Comparison of ENCODE assay signal across 15 cellular contexts in the genomic region with DNA sequence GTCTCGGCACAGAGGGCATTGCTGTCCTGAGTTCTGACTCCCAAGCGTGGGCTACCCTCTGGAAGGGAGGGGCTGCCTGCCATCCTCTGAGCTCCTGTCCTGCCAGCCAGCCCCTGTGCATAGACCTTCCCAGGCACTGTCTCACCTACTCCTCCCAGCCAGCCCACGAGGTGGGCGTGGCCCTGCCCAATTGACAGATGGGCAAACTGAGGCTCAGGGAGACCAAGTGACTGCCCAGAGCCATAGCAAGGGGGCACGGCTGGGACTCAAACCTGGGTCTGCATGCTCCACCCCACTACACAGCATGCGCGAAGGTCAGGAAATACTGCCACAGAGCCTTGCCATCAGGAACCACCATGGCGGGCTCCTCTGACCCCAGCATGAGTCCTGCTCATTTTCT. TPM values are rescaled to one million over a fixed set of nuclear protein-coding genes. Genes with fewer than 3 reads are reported as not detected.
A peak's percentile ranks its signal among the peaks of the same experiment; 100 is the strongest.
DNase-seq lines count a peak whose midpoint lies in the region; ATAC-seq and TF ChIP-seq lines count a peak whose summit lies in the region.
"Had no signal": no experiment of that assay in that cellular context is flagged by ENCODE, and none has a peak within 500 bp of the region (broad histone marks: within the 10 kb centered on the region; RNA-seq: fewer than 3 reads in every experiment).

No MANE protein-coding gene starts in this region.

- DNase-seq in right cardiac atrium (peak in 2 of 3 donors; percentile 6 to 20), heart left ventricle (no peak), immature natural killer cell (no peak), NCI-H146 (lab: John Stamatoyannopoulos, UW) (no peak)
- DNase-seq: 8988T, AML-193, Calu3, DMS79, H9 had no signal

- TF ChIP-seq CTCF in heart left ventricle (IDR thresholded peaks at IDR 0.05) = no peak
- no peak for TF ChIP-seq CTCF in HEK293 (tag by site-specific recombination; IDR thresholded peaks at IDR 0.05)

- peaks cover 68 to 78% of the 10 kb centered on the region in 2 donors for H3K4me1 Mint-ChIP-seq in immature natural killer cell

- WGBS in right cardiac atrium = 88% methylated on average over 8 of the region's 8 CpGs
- 84 to 98% (median 91%) methylated on average over 5 to 8 of the region's 8 CpGs for WGBS in heart left ventricle, 4 donors

- no peak overlapping the region for H3K27ac ChIP-seq in right cardiac atrium (ENCODE audit: low read length)
- H3K27ac ChIP-seq in heart left ventricle = no peak overlapping the region
- H3K27ac ChIP-seq in HEK293 (ENCODE audit: extremely low read depth, low read depth, low read length) = no peak overlapping the region
- peak overlapping the region; percentile 63 for H3K27ac ChIP-seq in subcutaneous abdominal adipose tissue (ENCODE audit: low read depth, low read length)
- H3K27ac ChIP-seq: BLaER1 had no signal

- H3K27me3 ChIP-seq in right cardiac atrium (ENCODE audit: control insufficient read depth, insufficient read depth) (no peaks in the 10 kb centered on the region), heart left ventricle (peaks cover 0 to 10% (median 0%) of the 10 kb centered on the region in 9 donors), subcutaneous abdominal adipose tissue (ENCODE audit: control insufficient read depth in 5 of 5, insufficient read depth in 4 of 5, low read length in 5 of 5) (no peaks in the 10 kb centered on the region)

- TF ChIP-seq POLR2A in heart left ventricle (IDR thresholded peaks at IDR 0.05) = no peak

- intact Hi-C loops in right cardiac atrium (cut with DNase I) = no loop called here
- intact Hi-C loops in heart left ventricle (cut with DNase I) = no loop called here

- POLR2A ChIA-PET in HEK293 (lab: Yijun Ruan, JAX) = no interaction called here

- peaks cover 3 to 12% (median 6%) of the 10 kb centered on the region in 3 donors for H3K27me3 Mint-ChIP-seq in immature natural killer cell (ENCODE audit: low read depth in 3 of 3)

- peak overlapping the region in 1 of 5 donors; percentile 36 for H3K9ac ChIP-seq in subcutaneous abdominal adipose tissue (ENCODE audit: low read length in 5 of 5)
- H3K9ac ChIP-seq: BLaER1 had no signal

- H3K27ac Mint-ChIP-seq in immature natural killer cell = peak overlapping the region; percentile 42 to 86 (median 76)
- H3K27ac Mint-ChIP-seq: GM23338, H9 had no signal

- H3K4me3 ChIP-seq in right cardiac atrium (ENCODE audit: low read length) = no peak overlapping the region
- no peak overlapping the region for H3K4me3 ChIP-seq in heart left ventricle
- no peak overlapping the region for H3K4me3 ChIP-seq in HEK293 (ENCODE audit: low read depth, low read length)
- no peak overlapping the region for H3K4me3 ChIP-seq in subcutaneous abdominal adipose tissue (ENCODE audit: low read depth in 1 of 5, low read length in 5 of 5)
- H3K4me3 ChIP-seq: BLaER1, GM12878, GM23338 had no signal

- ATAC-seq in right cardiac atrium = no peak
- ATAC-seq in heart left ventricle = no peak
- ATAC-seq in GM18861 (IDR thresholded peaks at IDR 0.05; ENCODE audit: unreplicated experiment) = no peak
- ATAC-seq: GM23338 had no signal

- H3K36me3 ChIP-seq in heart left ventricle (no peaks in the 10 kb centered on the region), HEK293 (ENCODE audit: control insufficient read depth in 2 of 2, insufficient read depth in 1 of 2, low read length in 2 of 2) (no peaks in the 10 kb centered on the region), subcutaneous abdominal adipose tissue (ENCODE audit: control insufficient read depth in 5 of 5, insufficient read depth in 5 of 5, low read length in 5 of 5) (no peaks in the 10 kb centered on the region)
- H3K36me3 ChIP-seq: BLaER1 had no signal

- peaks cover 0 to 4% (median 0%) of the 10 kb centered on the region in 3 donors for H3K36me3 Mint-ChIP-seq in immature natural killer cell

- H3K9me3 Mint-ChIP-seq in immature natural killer cell = no peaks in the 10 kb centered on the region
- H3K9me3 Mint-ChIP-seq: GM23338, H9 had no signal

- peak overlapping the region in 4 of 5 donors; percentile 20 to 49 (median 30) for H3K4me3 Mint-ChIP-seq in immature natural killer cell
- H3K4me3 Mint-ChIP-seq: GM23338, H9 had no signal

- no peaks in the 10 kb centered on the region for H3K9me3 ChIP-seq in right cardiac atrium (ENCODE audit: control insufficient read depth, low read length)
- H3K9me3 ChIP-seq in heart left ventricle = no peaks in the 10 kb centered on the region
- no peaks in the 10 kb centered on the region for H3K9me3 ChIP-seq in HEK293 (ENCODE audit: control insufficient read depth, insufficient read depth, low read depth, low read length)
- no peaks in the 10 kb centered on the region for H3K9me3 ChIP-seq in subcutaneous abdominal adipose tissue (ENCODE audit: control insufficient read depth in 5 of 5, low read length in 5 of 5)
- H3K9me3 ChIP-seq: BLaER1 had no signal

- H3K4me1 ChIP-seq in right cardiac atrium (ENCODE audit: control insufficient read depth, insufficient read depth, low read length) = no peaks in the 10 kb centered on the region
- H3K4me1 ChIP-seq in heart left ventricle = peaks cover 0 to 40% (median 8%) of the 10 kb centered on the region in 12 donors
- no peaks in the 10 kb centered on the region for H3K4me1 ChIP-seq in HEK293 (ENCODE audit: control insufficient read depth, insufficient read depth, low read length)
- peaks cover 7 to 80% (median 66%) of the 10 kb centered on the region in 5 donors for H3K4me1 ChIP-seq in subcutaneous abdominal adipose tissue (ENCODE audit: control insufficient read depth in 5 of 5, insufficient read depth in 5 of 5, low read length in 5 of 5)

- CTCF ChIA-PET in HEK293 (lab: Yijun Ruan, JAX) = interaction anchor here (1.1 to 1.8 kb wide), 2 partner anchors 12 to 14 kb away, joined by 3 to 9 read pairs; no protein-coding TSS in a partner anchor

TF ChIP-seq in HEK293, 187 proteins besides CTCF, POLR2A, EP300 and RAD21:
- TF ChIP-seq ZFHX2 (tag by site-specific recombination; conservative IDR thresholded peaks at IDR 0.05) = 0 out of 2 replicates have a peak, but pooled peaks have one; percentile 5
- peak; percentile 48; the same call in 1 of the 2 replicates for TF ChIP-seq KLF9 (tag by site-specific recombination; IDR thresholded peaks at IDR 0.05; ENCODE audit: low read depth)
- TF ChIP-seq ZNF561 (tag by site-specific recombination; IDR thresholded peaks at IDR 0.05; ENCODE audit: borderline replicate concordance) = no peak

RNA-seq across cellular contexts. Expression of a gene that starts 29.4 kb away (rescaled TPM):
- total RNA-seq in right cardiac atrium (10 to 100 TPM in 1 of 4 donors, 1 to 10 TPM in 3; 6.9 to 10.9 (median 9.5) TPM), heart left ventricle (1 to 10 TPM; 1.6 to 9.5 (median 2.2) TPM)
- polyA plus RNA-seq in right cardiac atrium (6.1 TPM), heart left ventricle (1 to 10 TPM; 2.0 to 2.2 TPM), immature natural killer cell (100 to 1,000 TPM; 102 to 168 (median 112) TPM)

Comparison
In these comparisons a context has a peak if more than half of its experiments do, and no peak if none do; other contexts are left out.
1. DNase-seq: peak in right cardiac atrium (2 of 3); none in heart left ventricle (0 of 5), immature natural killer cell (0 of 3) and NCI-H146 (single experiment).
2. RNA of a gene that starts 29.4 kb away (polyA plus RNA-seq): 102 to 168 TPM in immature natural killer cell; 6.1 TPM in right cardiac atrium (single experiment) and 2.0 to 2.2 TPM in heart left ventricle; every median in the first group is over 10 times any median in the second.